In the genomic region with DNA sequence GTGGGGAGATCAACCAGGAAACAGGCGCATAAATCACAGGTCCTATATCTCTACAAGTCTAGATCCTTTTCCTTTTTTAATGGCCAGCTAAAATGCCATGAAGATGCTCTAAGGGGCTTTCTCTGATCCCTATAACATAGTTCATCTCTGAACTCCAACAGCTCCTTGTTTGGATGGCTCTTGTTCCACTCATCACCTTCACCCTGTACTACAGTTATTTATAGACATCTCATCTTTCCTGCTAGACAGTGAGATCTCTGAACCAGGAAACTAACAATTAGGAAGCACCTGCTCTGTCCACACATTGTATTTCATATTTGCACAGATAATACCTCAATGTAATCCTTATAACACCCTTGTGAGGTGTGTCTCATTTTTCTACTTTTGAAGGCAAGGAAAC, we compare ENCODE assay signal across 15 cellular contexts. TPM values are rescaled to one million over a fixed set of nuclear protein-coding genes. Genes with fewer than 3 reads are reported as not detected.
"Had no signal": no experiment of that assay in that cellular context is flagged by ENCODE, and none has a peak within 500 bp of the region (broad histone marks: within the 10 kb centered on the region; RNA-seq: fewer than 3 reads in every experiment).

No MANE protein-coding gene starts in this region.

- DNase-seq: activated CD4-positive, alpha-beta T cell treated with anti-CD3 and anti-CD28 coated beads, Interleukin-2, amount 10 ng/mL, durations not matched to agents 24 days and 14 days; activated CD8-positive, alpha-beta memory T cell treated with anti-CD3 and anti-CD28 coated beads, Interleukin-2, amount 50 U/mL, for 4 hours; activated CD8-positive, alpha-beta T cell treated with anti-CD3 and anti-CD28 coated beads, Interleukin-2, amount 10 ng/mL, durations not matched to agents 7 days and 5 days; activated effector memory CD4-positive, alpha-beta T cell treated with Interleukin-2 at 50 U/mL for 16 hours; activated T-cell treated with anti-CD3 and anti-CD28 coated beads, Interleukin-2, amount 50 U/mL, for 4 hours; erythroblast; left colon; stimulated activated naive B cell treated with anti-CD40 and anti-IgM and Interleukin-4, amounts not matched to agents 10 μg/mL and 1 μg/mL and 100 μg/mL, for 72 hours; T-helper 9 cell; upper lobe of right lung had no signal

- H3K27ac ChIP-seq: ascending aorta, coronary artery, gastroesophageal sphincter, parathyroid adenoma, upper lobe of right lung had no signal

- H3K79me2 ChIP-seq: parathyroid adenoma had no signal

- H2AFZ ChIP-seq: parathyroid adenoma had no signal

- H3K4me3 ChIP-seq: ascending aorta, coronary artery, gastroesophageal sphincter, lung, upper lobe of right lung had no signal

- H3K4me1 ChIP-seq: ascending aorta, gastroesophageal sphincter, parathyroid adenoma, upper lobe of right lung had no signal

- H3K27me3 ChIP-seq: ascending aorta, gastroesophageal sphincter, upper lobe of right lung had no signal

- H3K9ac ChIP-seq: parathyroid adenoma had no signal

- H3K36me3 ChIP-seq: ascending aorta, gastroesophageal sphincter, upper lobe of right lung had no signal

- ATAC-seq: activated CD8-positive, alpha-beta T cell treated with anti-CD3 and anti-CD28 coated beads, Interleukin-2, amount 10 ng/mL, durations not matched to agents 7 days and 5 days; activated T-cell treated with anti-CD3 and anti-CD28 coated beads, Interleukin-2, amount 50 U/mL, for 4 hours; gastroesophageal sphincter; left colon; stimulated activated naive B cell treated with anti-CD40 and anti-IgM and Interleukin-4, amounts not matched to agents 10 μg/mL and 1 μg/mL and 100 μg/mL, for 72 hours; upper lobe of right lung had no signal

- H3K9me3 ChIP-seq: ascending aorta, gastroesophageal sphincter, upper lobe of right lung had no signal

RNA-seq across cellular contexts. Expression of a gene that starts 31.6 kb away (rescaled TPM):
- total RNA-seq: activated CD4-positive, alpha-beta T cell treated with anti-CD3 and anti-CD28 coated beads, Interleukin-2, amount 10 ng/mL, durations not matched to agents 24 days and 14 days; activated CD8-positive, alpha-beta T cell treated with anti-CD3 and anti-CD28 coated beads, Interleukin-2, amount 10 ng/mL, durations not matched to agents 7 days and 5 days; activated T-cell treated with anti-CD3 and anti-CD28 coated beads, Interleukin-2, amount 50 U/mL, for 4 hours; left colon had no signal
